6 cellular contexts compared by ENCODE assay signal in the genomic region with DNA sequence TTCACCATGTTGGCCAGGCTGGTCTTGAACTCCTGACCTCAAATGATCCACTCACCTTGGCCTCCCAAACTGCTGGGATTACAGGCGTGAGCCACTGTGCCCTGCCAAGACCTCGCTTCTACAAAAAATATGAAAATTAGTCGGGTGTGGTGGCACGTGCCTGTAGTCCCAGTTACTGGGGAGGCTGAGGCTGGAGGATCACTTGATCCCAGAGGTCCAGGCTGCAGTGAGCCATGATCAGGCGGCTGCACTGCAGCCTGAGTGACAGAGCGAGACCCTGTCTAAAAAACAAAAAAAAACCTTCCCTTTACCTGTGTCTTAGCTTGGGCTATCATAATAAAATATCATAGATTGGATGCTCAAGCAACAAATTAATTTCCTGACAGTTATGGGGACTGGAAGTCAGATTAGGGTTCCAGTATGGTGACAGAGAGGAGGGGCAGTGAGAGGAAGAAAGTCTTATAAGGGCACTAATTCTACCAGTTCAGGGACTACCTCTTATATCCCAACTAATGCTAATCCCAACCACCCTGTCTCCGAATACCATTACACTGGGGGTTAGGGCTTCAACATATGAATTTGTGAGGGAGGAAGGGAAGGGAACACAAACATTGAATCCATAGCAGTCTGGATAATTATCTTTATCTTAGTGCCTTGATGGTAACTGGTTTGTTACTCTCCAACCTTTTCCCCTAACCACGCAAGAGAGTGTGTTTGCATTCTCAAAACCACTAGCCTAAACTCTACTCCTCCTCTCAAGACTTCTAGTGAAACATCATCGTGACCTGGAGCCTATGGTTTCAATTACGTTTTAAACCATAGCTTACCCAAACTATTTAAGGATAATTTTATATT. TPM values are rescaled to one million over a fixed set of nuclear protein-coding genes. Genes with fewer than 3 reads are reported as not detected.
DNase-seq lines count a peak whose midpoint lies in the region; ATAC-seq and TF ChIP-seq lines count a peak whose summit lies in the region.

No MANE protein-coding gene starts in this region.

- H3K27me3 Mint-ChIP-seq in GM23338 (ENCODE audit: insufficient read depth, low read depth, poor library complexity) = peaks cover 4% of the 10 kb centered on the region
- H3K27me3 Mint-ChIP-seq in activated T-helper 17 cell treated with anti-CD3 and anti-CD28 coated beads, Interleukin-2, amount 50 U/mL, for 72 hours = no peaks in the 10 kb centered on the region
- H3K27me3 Mint-ChIP-seq in natural killer cell treated with Interleukin-12 subunit alpha and Interleukin-12 subunit beta and Interleukin-15 and Interleukin-18, amount 100 ng/mL, for 72 hours = no peaks in the 10 kb centered on the region

- H4K20me1 ChIP-seq in GM23338 (replicated peaks; ENCODE audit: insufficient read depth) = peaks cover 10% of the 10 kb centered on the region; the same call in 1 of the 2 replicates

- peaks cover 4% of the 10 kb centered on the region for H3K36me3 ChIP-seq in GM23338 (ENCODE audit: insufficient read depth)

- H3K4me3 Mint-ChIP-seq in GM23338 = peak overlapping the region; percentile 82
- H3K4me3 Mint-ChIP-seq in activated T-helper 17 cell treated with anti-CD3 and anti-CD28 coated beads, Interleukin-2, amount 50 U/mL, for 72 hours = peak overlapping the region; percentile 83
- H3K4me3 Mint-ChIP-seq in natural killer cell treated with Interleukin-12 subunit alpha and Interleukin-12 subunit beta and Interleukin-15 and Interleukin-18, amount 100 ng/mL, for 72 hours = peak overlapping the region; percentile 75

- H3F3A ChIP-seq in GM23338 (replicated peaks; ENCODE audit: low read depth) = peaks cover 22% of the 10 kb centered on the region

- no peak for DNase-seq in GM23338 (ENCODE audit: low spot score)
- DNase-seq in natural killer cell treated with Interleukin-12 subunit alpha and Interleukin-12 subunit beta and Interleukin-15 and Interleukin-18, amount 100 ng/mL, for 72 hours (ENCODE audit: low spot score) = no peak
- no peak for DNase-seq in 8988T
- DNase-seq in NCI-H2196 (lab: John Stamatoyannopoulos, UW; ENCODE audit: unreplicated experiment) = no peak

- no peaks in the 10 kb centered on the region for H3K9me2 ChIP-seq in GM23338 (ENCODE audit: insufficient read depth)

- peak overlapping the region; percentile 80 for H3K4me2 ChIP-seq in GM23338

- peaks cover 8% of the 10 kb centered on the region; the same call in 1 of the 2 replicates for H3K4me1 ChIP-seq in GM23338 (ENCODE audit: insufficient read depth)

- H3K4me1 Mint-ChIP-seq in GM23338 = peaks cover 22% of the 10 kb centered on the region
- peaks cover 6% of the 10 kb centered on the region for H3K4me1 Mint-ChIP-seq in activated T-helper 17 cell treated with anti-CD3 and anti-CD28 coated beads, Interleukin-2, amount 50 U/mL, for 72 hours
- peaks cover 14 to 20% of the 10 kb centered on the region in 2 donors for H3K4me1 Mint-ChIP-seq in natural killer cell treated with Interleukin-12 subunit alpha and Interleukin-12 subunit beta and Interleukin-15 and Interleukin-18, amount 100 ng/mL, for 72 hours (ENCODE audit: low read depth in 2 of 2)

- H3K27me3 ChIP-seq in GM23338 (ENCODE audit: insufficient read depth) = no peaks in the 10 kb centered on the region

- ATAC-seq in GM23338 (no peak), HG02870 (IDR thresholded peaks at IDR 0.05; ENCODE audit: unreplicated experiment) (no peak)
- ATAC-seq in activated T-helper 17 cell treated with anti-CD3 and anti-CD28 coated beads, Interleukin-2, amount 50 U/mL, for 72 hours (replicated peaks) = no peak
- no peak for ATAC-seq in natural killer cell treated with Interleukin-12 subunit alpha and Interleukin-12 subunit beta and Interleukin-15 and Interleukin-18, amount 100 ng/mL, for 72 hours

- peak overlapping the region; percentile 95 for H3K4me3 ChIP-seq in GM23338

- peak overlapping the region; percentile 95 for H3K27ac Mint-ChIP-seq in GM23338
- peak overlapping the region; percentile 87 for H3K27ac Mint-ChIP-seq in activated T-helper 17 cell treated with anti-CD3 and anti-CD28 coated beads, Interleukin-2, amount 50 U/mL, for 72 hours
- H3K27ac Mint-ChIP-seq in natural killer cell treated with Interleukin-12 subunit alpha and Interleukin-12 subunit beta and Interleukin-15 and Interleukin-18, amount 100 ng/mL, for 72 hours = peak overlapping the region; percentile 61 to 86

- no peak for TF ChIP-seq CTCF in GM23338 (conservative IDR thresholded peaks at IDR 0.05; ENCODE audit: low read depth in 2 of 2)

- H3K27ac ChIP-seq in GM23338 (ENCODE audit: low read depth) = peak overlapping the region; percentile 80; the same call in 1 of the 2 replicates

- H3K9me3 Mint-ChIP-seq in GM23338 = no peaks in the 10 kb centered on the region
- no peaks in the 10 kb centered on the region for H3K9me3 Mint-ChIP-seq in activated T-helper 17 cell treated with anti-CD3 and anti-CD28 coated beads, Interleukin-2, amount 50 U/mL, for 72 hours
- no peaks in the 10 kb centered on the region for H3K9me3 Mint-ChIP-seq in natural killer cell treated with Interleukin-12 subunit alpha and Interleukin-12 subunit beta and Interleukin-15 and Interleukin-18, amount 100 ng/mL, for 72 hours

- H2AFZ ChIP-seq in GM23338 = peak overlapping the region; percentile 83

- no peaks in the 10 kb centered on the region for H3K79me2 ChIP-seq in GM23338 (replicated peaks; ENCODE audit: insufficient read depth)

- H3K36me3 Mint-ChIP-seq in GM23338 (ENCODE audit: low read depth) = peaks cover 31% of the 10 kb centered on the region
- peaks cover 27% of the 10 kb centered on the region for H3K36me3 Mint-ChIP-seq in activated T-helper 17 cell treated with anti-CD3 and anti-CD28 coated beads, Interleukin-2, amount 50 U/mL, for 72 hours (ENCODE audit: low read depth)
- H3K36me3 Mint-ChIP-seq in natural killer cell treated with Interleukin-12 subunit alpha and Interleukin-12 subunit beta and Interleukin-15 and Interleukin-18, amount 100 ng/mL, for 72 hours = peaks cover 8% of the 10 kb centered on the region

TF ChIP-seq in GM23338, 12 proteins besides CTCF, POLR2A, EP300 and RAD21 (continues in another document):
- TF ChIP-seq JUNB (IDR thresholded peaks at IDR 0.05; ENCODE audit: unreplicated experiment) (no peak), POLR2AphosphoS5 (IDR thresholded peaks at IDR 0.05; ENCODE audit: low read depth) (no peak), STAT1 (IDR thresholded peaks at IDR 0.05; ENCODE audit: unreplicated experiment) (no peak), NANOG (IDR thresholded peaks at IDR 0.05; ENCODE audit: borderline replicate concordance) (no peak), EZH2phosphoT487 (IDR thresholded peaks at IDR 0.05; ENCODE audit: unreplicated experiment) (no peak)

RNA-seq across cellular contexts. Expression of a gene that starts 1.0 kb away (rescaled TPM):
- 62.6 and 87.5 TPM in 2 replicates for total RNA-seq in GM23338 (2014; rRNA removed; shearing (Covaris generic))
- 82.1 and 83.1 TPM in 2 replicates for polyA plus RNA-seq in GM23338 (2016; fragmentation: Nextera tagmentation; extraction: Ambion mirVana)
- total RNA-seq in activated T-helper 17 cell treated with anti-CD3 and anti-CD28 coated beads, Interleukin-2, amount 50 U/mL, for 72 hours = 10 to 100 TPM; 56.2 to 74.7 TPM
- 10 to 100 TPM; 54.0 to 67.5 TPM for total RNA-seq in natural killer cell treated with Interleukin-12 subunit alpha and Interleukin-12 subunit beta and Interleukin-15 and Interleukin-18, amount 100 ng/mL, for 72 hours

RNA-seq across cellular contexts. Expression of a gene that starts 10.7 kb away (rescaled TPM):
- total RNA-seq in GM23338 (2014; rRNA removed; shearing (Covaris generic)) = 58.9 and 95.7 TPM in 2 replicates
- polyA plus RNA-seq in GM23338 (2016; fragmentation: Nextera tagmentation; extraction: Ambion mirVana) = 174 and 187 TPM in 2 replicates
- total RNA-seq in activated T-helper 17 cell treated with anti-CD3 and anti-CD28 coated beads, Interleukin-2, amount 50 U/mL, for 72 hours = 10 to 100 TPM; 21.3 to 51.8 TPM
- 100 to 1,000 TPM in 1 of 2 donors, 10 to 100 TPM in 1; 47.9 to 135 TPM for total RNA-seq in natural killer cell treated with Interleukin-12 subunit alpha and Interleukin-12 subunit beta and Interleukin-15 and Interleukin-18, amount 100 ng/mL, for 72 hours

RNA-seq across cellular contexts. Expression of a gene that starts 11.0 kb away (rescaled TPM):
- not detected in 2 replicates for total RNA-seq in GM23338 (2014; rRNA removed; shearing (Covaris generic))
- not detected in 2 replicates for polyA plus RNA-seq in GM23338 (2016; fragmentation: Nextera tagmentation; extraction: Ambion mirVana)
- under 1 TPM in 1 of 2 donors, not detected in 1; 0.79 TPM for total RNA-seq in activated T-helper 17 cell treated with anti-CD3 and anti-CD28 coated beads, Interleukin-2, amount 50 U/mL, for 72 hours
- 1 to 10 TPM; 1.8 to 2.2 TPM for total RNA-seq in natural killer cell treated with Interleukin-12 subunit alpha and Interleukin-12 subunit beta and Interleukin-15 and Interleukin-18, amount 100 ng/mL, for 72 hours

RNA-seq across cellular contexts. Expression of a gene that starts 18.2 kb away (rescaled TPM):
- 25.7 and 31.8 TPM in 2 replicates for total RNA-seq in GM23338 (2014; rRNA removed; shearing (Covaris generic))
- polyA plus RNA-seq in GM23338 (2016; fragmentation: Nextera tagmentation; extraction: Ambion mirVana) = 11.9 and 12.8 TPM in 2 replicates
- total RNA-seq in activated T-helper 17 cell treated with anti-CD3 and anti-CD28 coated beads, Interleukin-2, amount 50 U/mL, for 72 hours = 1 to 10 TPM; 8.7 to 9.4 TPM
- 1 to 10 TPM; 3.4 to 6.4 TPM for total RNA-seq in natural killer cell treated with Interleukin-12 subunit alpha and Interleukin-12 subunit beta and Interleukin-15 and Interleukin-18, amount 100 ng/mL, for 72 hours

RNA-seq across cellular contexts. Expression of a gene that starts 28.7 kb away (rescaled TPM):
- not detected in 2 replicates for total RNA-seq in GM23338 (2014; rRNA removed; shearing (Covaris generic))
- polyA plus RNA-seq in GM23338 (2016; fragmentation: Nextera tagmentation; extraction: Ambion mirVana) = 0.53 TPM in 1 of 2 replicates, not detected in the other
- total RNA-seq in activated T-helper 17 cell treated with anti-CD3 and anti-CD28 coated beads, Interleukin-2, amount 50 U/mL, for 72 hours = 1 to 10 TPM in 1 of 2 donors, under 1 TPM in 1; 0.30 to 1.5 TPM
- total RNA-seq in natural killer cell treated with Interleukin-12 subunit alpha and Interleukin-12 subunit beta and Interleukin-15 and Interleukin-18, amount 100 ng/mL, for 72 hours = not detected
